ENCODE assay signal across 8 cellular contexts in genomic region chr12:121776190-121777098, GRCh38. TPM values are rescaled to one million over a fixed set of nuclear protein-coding genes. Genes with fewer than 3 reads are reported as not detected.
A peak's percentile ranks its signal among the peaks of the same experiment; 100 is the strongest.
DNase-seq lines count a peak whose midpoint lies in the region; ATAC-seq and FAIRE-seq lines count a peak whose summit lies in the region.

No MANE protein-coding gene starts in this region.

- no peak overlapping the region for H3K4me3 ChIP-seq in mesendoderm (ENCODE audit: low read length)

- H3K36me3 ChIP-seq in mesendoderm (ENCODE audit: control insufficient read depth, insufficient read depth, low read length): peaks cover 2% of the 10 kb centered on the region

- H3K9ac ChIP-seq in mesendoderm (ENCODE audit: low read length): no peak overlapping the region

- no peak overlapping the region for H4K5ac ChIP-seq in mesendoderm (ENCODE audit: low read length)

- no CpG with 5 or more reads among the region's 24 CpGs for WGBS in mesendoderm (ENCODE audit: extremely low coverage, insufficient coverage, low lambda C conversion rate)

- H2AK5ac ChIP-seq in mesendoderm (ENCODE audit: low read length): no peak overlapping the region

- no peak overlapping the region for H3K18ac ChIP-seq in mesendoderm (ENCODE audit: low read length)

- no peak overlapping the region for H2BK120ac ChIP-seq in mesendoderm (ENCODE audit: low read depth, low read length)

- no peaks in the 10 kb centered on the region for H3K27me3 ChIP-seq in mesendoderm (ENCODE audit: insufficient read depth, low read length, poor library complexity)

- H4K8ac ChIP-seq in mesendoderm (ENCODE audit: low read depth, low read length): no peak overlapping the region

- H2BK5ac ChIP-seq in mesendoderm (ENCODE audit: low read length): no peak overlapping the region

- no peak overlapping the region for H3K23ac ChIP-seq in mesendoderm (ENCODE audit: low read length)

- no peak overlapping the region for H3K4me2 ChIP-seq in mesendoderm (ENCODE audit: low read length)

- H3K4ac ChIP-seq in mesendoderm (ENCODE audit: low read depth, low read length): no peak overlapping the region

- H3K56ac ChIP-seq in mesendoderm (ENCODE audit: low read length): peak overlapping the region; percentile 42

- H3K79me1 ChIP-seq in mesendoderm (ENCODE audit: low read length): no peaks in the 10 kb centered on the region

- H2BK15ac ChIP-seq in mesendoderm (replicated peaks; ENCODE audit: low read depth): no peak overlapping the region

- no peak for ATAC-seq in GM18870 (IDR thresholded peaks at IDR 0.05; ENCODE audit: unreplicated experiment)

- DNase-seq in Ammon's horn (ENCODE audit: low spot score) (peak; percentile 60), GM19239 (ENCODE audit: insufficient read length, low spot score) (peak; percentile 87), NCI-H345 treated with DMSO at 0.1 percent for 48 hours (lab: John Stamatoyannopoulos, UW; ENCODE audit: unreplicated experiment) (peak; percentile 14), dermis blood vessel endothelial cell (peak; percentile 82), mesendoderm (peak; percentile 73)
- DNase-seq in activated CD4-positive, alpha-beta T cell treated with anti-CD3 and anti-CD28 coated beads, Interleukin-2, amount 50 U/mL, for 48 hours: peak; percentile 96
- DNase-seq in stimulated activated CD8-positive, alpha-beta memory T cell treated with anti-CD3 and anti-CD28 coated beads, Interleukin-4, amount 100 ng/mL, for 4 hours (ENCODE audit: low read depth in 2 of 2, low spot score in 1 of 2): peak; percentile 74 to 94

- H3K27ac ChIP-seq in mesendoderm (ENCODE audit: low read depth, low read length): no peak overlapping the region

- H3K79me2 ChIP-seq in mesendoderm (ENCODE audit: control insufficient read depth, insufficient read depth, low read length): no peaks in the 10 kb centered on the region

- no peaks in the 10 kb centered on the region for H3K4me1 ChIP-seq in mesendoderm (ENCODE audit: control insufficient read depth, low read depth, low read length)

- FAIRE-seq in GM19239 (lab: Jason Lieb, UNC): peak; percentile 87

RNA-seq across cellular contexts. Expression of gene RHOF, which starts 17.0 kb away (rescaled TPM):
- 6.1 and 6.5 TPM in 2 replicates for total RNA-seq in dermis blood vessel endothelial cell
- polyA plus RNA-seq in mesendoderm (2013, experiment 1 of 2): 15.5 TPM
- polyA plus RNA-seq in mesendoderm (2013, experiment 2 of 2): 15.0 TPM

RNA-seq across cellular contexts. Expression of gene SETD1B, which starts 27.4 kb away (rescaled TPM):
- 2.7 and 6.7 TPM in 2 replicates for total RNA-seq in dermis blood vessel endothelial cell
- 11.4 TPM for polyA plus RNA-seq in mesendoderm (2013, experiment 1 of 2)
- polyA plus RNA-seq in mesendoderm (2013, experiment 2 of 2): 11.6 TPM

Comparison
In these comparisons a context has a peak if more than half of its experiments do, and no peak if none do; other contexts are left out.
1. DNase-seq: peak in every context shown above with its lines; median percentile 96 in activated CD4-positive, alpha-beta T cell treated with anti-CD3 and anti-CD28 coated beads, Interleukin-2, amount 50 U/mL, for 48 hours; 87 in GM19239; 84 in stimulated activated CD8-positive, alpha-beta memory T cell treated with anti-CD3 and anti-CD28 coated beads, Interleukin-4, amount 100 ng/mL, for 4 hours; 82 in dermis blood vessel endothelial cell; 73 in mesendoderm; 60 in Ammon's horn; 14 in NCI-H345 treated with DMSO at 0.1 percent for 48 hours.